In genomic region chr6:128519132-128519930, GRCh38 we compare ENCODE assay signal across 1 cellular context.
A peak's percentile ranks its signal among the peaks of the same experiment; 100 is the strongest.
TF ChIP-seq lines count a peak whose summit lies in the region.

No MANE protein-coding gene starts in this region.

TF ChIP-seq in HepG2, 621 proteins besides CTCF, POLR2A, EP300 and RAD21 (continued from another document and continues in another):
- TF ChIP-seq RNF219 (CRISPR knock-in tag; IDR thresholded peaks at IDR 0.05) = no peak; the same call in 1 of the 2 replicates
- TF ChIP-seq SNAI1 (CRISPR knock-in tag; IDR thresholded peaks at IDR 0.05; ENCODE audit: borderline replicate concordance) = 0 out of 2 replicates have a peak, but pooled peaks have one; percentile 50
- peak; percentile 70 for TF ChIP-seq DR1 (CRISPR knock-in tag; IDR thresholded peaks at IDR 0.05)
- TF ChIP-seq ZSCAN12 (CRISPR knock-in tag; IDR thresholded peaks at IDR 0.05) = 0 out of 2 replicates have a peak, but pooled peaks have one; percentile 38
- no peak for TF ChIP-seq ZNF543 (CRISPR knock-in tag; IDR thresholded peaks at IDR 0.05)
- peak; percentile 23; the same call in 1 of the 2 replicates for TF ChIP-seq RARA (CRISPR knock-in tag; IDR thresholded peaks at IDR 0.05)
- no peak; the same call in 1 of the 2 replicates for TF ChIP-seq ZNF703 (CRISPR knock-in tag; IDR thresholded peaks at IDR 0.05; ENCODE audit: borderline replicate concordance)
- TF ChIP-seq SATB2 (CRISPR knock-in tag; IDR thresholded peaks at IDR 0.05) = peak; percentile 49; the same call in 1 of the 2 replicates
- peak; percentile 90 for TF ChIP-seq SALL1 (CRISPR knock-in tag; IDR thresholded peaks at IDR 0.05)
- no peak for TF ChIP-seq RFX1 (IDR thresholded peaks at IDR 0.05)
- no peak for TF ChIP-seq TBX3 (IDR thresholded peaks at IDR 0.05; ENCODE audit: borderline replicate concordance)
- no peak for TF ChIP-seq MLLT10 (CRISPR knock-in tag; IDR thresholded peaks at IDR 0.05)
- no peak for TF ChIP-seq ZNF607 (CRISPR knock-in tag; IDR thresholded peaks at IDR 0.05; ENCODE audit: borderline replicate concordance)
- TF ChIP-seq ZNF282 (IDR thresholded peaks at IDR 0.05; ENCODE audit: partially characterized antibody) = no peak
- no peak for TF ChIP-seq ZNF460 (CRISPR knock-in tag; IDR thresholded peaks at IDR 0.05; ENCODE audit: borderline replicate concordance)
- TF ChIP-seq PHF8 (CRISPR knock-in tag; IDR thresholded peaks at IDR 0.05) = peak; percentile 46; the same call in 1 of the 2 replicates
- no peak for TF ChIP-seq USF2 (IDR thresholded peaks at IDR 0.05; ENCODE audit: low read depth, low read length)
- TF ChIP-seq USF2 (CRISPR knock-in tag; IDR thresholded peaks at IDR 0.05; ENCODE audit: borderline replicate concordance) = no peak
- peak; percentile 30; the same call in 1 of the 2 replicates for TF ChIP-seq ZNF704 (CRISPR knock-in tag; IDR thresholded peaks at IDR 0.05; ENCODE audit: borderline replicate concordance)
- no peak for TF ChIP-seq HOXA7 (CRISPR knock-in tag; IDR thresholded peaks at IDR 0.05)
- no peak for TF ChIP-seq DZIP1 (CRISPR knock-in tag; IDR thresholded peaks at IDR 0.05)
- TF ChIP-seq FOSL1 (CRISPR knock-in tag; IDR thresholded peaks at IDR 0.05; ENCODE audit: borderline replicate concordance) = no peak
- TF ChIP-seq UBTF (CRISPR knock-in tag; IDR thresholded peaks at IDR 0.05) = peak; percentile 93
- TF ChIP-seq ZNF362 (CRISPR knock-in tag; IDR thresholded peaks at IDR 0.05; ENCODE audit: borderline replicate concordance) = no peak
- no peak for TF ChIP-seq NCOA5 (CRISPR knock-in tag; IDR thresholded peaks at IDR 0.05)
- TF ChIP-seq ZNF687 (CRISPR knock-in tag; IDR thresholded peaks at IDR 0.05) = peak; percentile 90
- TF ChIP-seq BATF2 (CRISPR knock-in tag; IDR thresholded peaks at IDR 0.05) = no peak
- TF ChIP-seq ZFP36L2 (CRISPR knock-in tag; IDR thresholded peaks at IDR 0.05) = no peak
- no peak; the same call in 1 of the 2 replicates for TF ChIP-seq CSRNP1 (CRISPR knock-in tag; IDR thresholded peaks at IDR 0.05)
- TF ChIP-seq ZNF224 (CRISPR knock-in tag; IDR thresholded peaks at IDR 0.05) = peak; percentile 27; the same call in 1 of the 2 replicates
- no peak for TF ChIP-seq HIVEP1 (CRISPR knock-in tag; IDR thresholded peaks at IDR 0.05)
- TF ChIP-seq BORCS8-MEF2B (CRISPR knock-in tag; IDR thresholded peaks at IDR 0.05) = peak; percentile 7; the same call in 1 of the 2 replicates
- TF ChIP-seq ZFP37 (CRISPR knock-in tag; IDR thresholded peaks at IDR 0.05; ENCODE audit: borderline replicate concordance) = peak; percentile 69; the same call in 1 of the 2 replicates
- TF ChIP-seq ZNF549 (CRISPR knock-in tag; IDR thresholded peaks at IDR 0.05) = 0 out of 2 replicates have a peak, but pooled peaks have one; percentile 21
- peak; percentile 39 for TF ChIP-seq XRCC5 (optimal IDR thresholded peaks at IDR 0.05; ENCODE audit: low read length)
- no peak for TF ChIP-seq EHMT2 (IDR thresholded peaks at IDR 0.05; ENCODE audit: borderline replicate concordance, low read depth, low read length)
- TF ChIP-seq ZNF430 (CRISPR knock-in tag; IDR thresholded peaks at IDR 0.05) = peak; percentile 74; the same call in 1 of the 2 replicates
- peak; percentile 54; the same call in 1 of the 2 replicates for TF ChIP-seq ETV6 (CRISPR knock-in tag; conservative IDR thresholded peaks at IDR 0.05)
- TF ChIP-seq FOXP4 (CRISPR knock-in tag; IDR thresholded peaks at IDR 0.05) = no peak; the same call in 1 of the 2 replicates
- TF ChIP-seq GPN1 (CRISPR knock-in tag; IDR thresholded peaks at IDR 0.05; ENCODE audit: borderline replicate concordance) = no peak
- no peak for TF ChIP-seq ZNF615 (CRISPR knock-in tag; IDR thresholded peaks at IDR 0.05; ENCODE audit: borderline replicate concordance)
